8 cellular contexts compared by ENCODE assay signal in genomic region chr14:24146622-24146977, GRCh38. TPM values are rescaled to one million over a fixed set of nuclear protein-coding genes. Genes with fewer than 3 reads are reported as not detected.
DNase-seq lines count a peak whose midpoint lies in the region; ATAC-seq and TF ChIP-seq lines count a peak whose summit lies in the region.

No MANE protein-coding gene starts in this region.

- no peaks in the 10 kb centered on the region for H3K27me3 Mint-ChIP-seq in activated T-helper 2 cell treated with anti-CD3 and anti-CD28 coated beads, Interferon-gamma antibody, Interleukin-2, Interleukin-4, amounts not matched to agents 10 μg/mL and 5 μg/mL and 100 μg/mL, durations not matched to agents 14 hours and 24 hours and 36 hours (ENCODE audit: low read depth)
- H3K27me3 Mint-ChIP-seq in natural killer cell (ENCODE audit: low read depth in 2 of 2) = no peaks in the 10 kb centered on the region

- no peaks in the 10 kb centered on the region for H3K9me3 Mint-ChIP-seq in activated T-helper 2 cell treated with anti-CD3 and anti-CD28 coated beads, Interferon-gamma antibody, Interleukin-2, Interleukin-4, amounts not matched to agents 10 μg/mL and 5 μg/mL and 100 μg/mL, durations not matched to agents 14 hours and 24 hours and 36 hours
- no peaks in the 10 kb centered on the region for H3K9me3 Mint-ChIP-seq in natural killer cell

- peak overlapping the region; percentile 100 for H3K27ac Mint-ChIP-seq in activated T-helper 2 cell treated with anti-CD3 and anti-CD28 coated beads, Interferon-gamma antibody, Interleukin-2, Interleukin-4, amounts not matched to agents 10 μg/mL and 5 μg/mL and 100 μg/mL, durations not matched to agents 14 hours and 24 hours and 36 hours
- peak overlapping the region; percentile 94 for H3K27ac Mint-ChIP-seq in natural killer cell

- intact Hi-C loops in activated T-helper 2 cell treated with anti-CD3 and anti-CD28 coated beads, Interferon-gamma antibody, Interleukin-2, Interleukin-4, amounts not matched to agents 10 μg/mL and 5 μg/mL and 100 μg/mL, durations not matched to agents 14 hours and 24 hours and 36 hours (cut with micrococcal nuclease) = loop anchor here (1.0 to 2.0 kb wide), 2 partner anchors 42 to 86 kb away; partner anchors contain the start of genes GMPR2, IPO4 and NEDD8
- intact Hi-C loops in natural killer cell (cut with micrococcal nuclease) = loop anchor here (1.0 to 2.0 kb wide), 3 partner anchors 15 to 66 kb away; partner anchors contain the start of genes CHMP4A, IPO4 and IRF9

- peaks cover 47% of the 10 kb centered on the region for H3K4me1 Mint-ChIP-seq in activated T-helper 2 cell treated with anti-CD3 and anti-CD28 coated beads, Interferon-gamma antibody, Interleukin-2, Interleukin-4, amounts not matched to agents 10 μg/mL and 5 μg/mL and 100 μg/mL, durations not matched to agents 14 hours and 24 hours and 36 hours (ENCODE audit: low read depth)
- peaks cover 59 to 79% of the 10 kb centered on the region in 2 donors for H3K4me1 Mint-ChIP-seq in natural killer cell

- peak; percentile 100 for DNase-seq in Daoy (ENCODE audit: low read depth)
- DNase-seq in H4 (ENCODE audit: low spot score) = peak; percentile 98
- DNase-seq in LHCN-M2 (ENCODE audit: low read depth) = peak; percentile 97
- peak; percentile 97 for DNase-seq in RPMI7951 (ENCODE audit: low read depth)
- peak; percentile 90 for DNase-seq in activated T-helper 2 cell treated with anti-CD3 and anti-CD28 coated beads, Interferon-gamma antibody, Interleukin-2, Interleukin-4, amounts not matched to agents 10 μg/mL and 5 μg/mL and 100 μg/mL, durations not matched to agents 14 hours and 24 hours and 36 hours (ENCODE audit: low spot score)
- peak; percentile 89 for DNase-seq in fibroblast of peridontal ligament (ENCODE audit: extremely low read depth)
- DNase-seq in natural killer cell = peak; percentile 82
- peak; percentile 78 to 95 (median 86) for DNase-seq in stimulated activated naive CD4-positive, alpha-beta T cell (lab: John Stamatoyannopoulos, UW)

- peak overlapping the region; percentile 100 for H3K4me3 Mint-ChIP-seq in activated T-helper 2 cell treated with anti-CD3 and anti-CD28 coated beads, Interferon-gamma antibody, Interleukin-2, Interleukin-4, amounts not matched to agents 10 μg/mL and 5 μg/mL and 100 μg/mL, durations not matched to agents 14 hours and 24 hours and 36 hours (ENCODE audit: low read depth)
- peak overlapping the region; percentile 97 for H3K4me3 Mint-ChIP-seq in natural killer cell

- no peak for TF ChIP-seq CTCF in natural killer cell (IDR thresholded peaks at IDR 0.05)

- ATAC-seq in natural killer cell = peak; percentile 66 to 80 (median 70)

- H3K36me3 Mint-ChIP-seq in activated T-helper 2 cell treated with anti-CD3 and anti-CD28 coated beads, Interferon-gamma antibody, Interleukin-2, Interleukin-4, amounts not matched to agents 10 μg/mL and 5 μg/mL and 100 μg/mL, durations not matched to agents 14 hours and 24 hours and 36 hours (ENCODE audit: low read depth) = peaks cover 81% of the 10 kb centered on the region
- H3K36me3 Mint-ChIP-seq in natural killer cell = peaks cover 7% of the 10 kb centered on the region

RNA-seq across cellular contexts. Expression of gene PSME2, which starts 0.2 kb away (rescaled TPM):
- total RNA-seq in Daoy (2014; rRNA removed; shearing (Covaris generic)) = 241 and 245 TPM in 2 replicates
- total RNA-seq in H4 (2014; rRNA removed; shearing (Covaris generic)) = 346 and 383 TPM in 2 replicates
- total RNA-seq in LHCN-M2 (2014; rRNA removed) = 48.4 and 81.9 TPM in 2 replicates
- polyA plus RNA-seq in LHCN-M2 (2012) = 222 TPM
- total RNA-seq in RPMI7951 (2014; rRNA removed; shearing (Covaris generic)) = 237 and 262 TPM in 2 replicates
- total RNA-seq in activated T-helper 2 cell treated with anti-CD3 and anti-CD28 coated beads, Interferon-gamma antibody, Interleukin-2, Interleukin-4, amounts not matched to agents 10 μg/mL and 5 μg/mL and 100 μg/mL, durations not matched to agents 14 hours and 24 hours and 36 hours = 567 TPM in 2 replicates
- 100 to 1,000 TPM; 193 to 237 (median 234) TPM for total RNA-seq in natural killer cell

RNA-seq across cellular contexts. Expression of gene RNF31, which starts 0.7 kb away (rescaled TPM):
- 49.7 and 68.1 TPM in 2 replicates for total RNA-seq in Daoy (2014; rRNA removed; shearing (Covaris generic))
- 44.3 and 107 TPM in 2 replicates for total RNA-seq in H4 (2014; rRNA removed; shearing (Covaris generic))
- 44.2 and 82.1 TPM in 2 replicates for total RNA-seq in LHCN-M2 (2014; rRNA removed)
- polyA plus RNA-seq in LHCN-M2 (2012) = 36.6 TPM
- 28.5 and 37.8 TPM in 2 replicates for total RNA-seq in RPMI7951 (2014; rRNA removed; shearing (Covaris generic))
- 80.4 and 92.0 TPM in 2 replicates for total RNA-seq in activated T-helper 2 cell treated with anti-CD3 and anti-CD28 coated beads, Interferon-gamma antibody, Interleukin-2, Interleukin-4, amounts not matched to agents 10 μg/mL and 5 μg/mL and 100 μg/mL, durations not matched to agents 14 hours and 24 hours and 36 hours
- total RNA-seq in natural killer cell = 100 to 1,000 TPM in 2 of 3 donors, 10 to 100 TPM in 1; 96.9 to 134 (median 125) TPM

RNA-seq across cellular contexts. Expression of gene EMC9, which starts 5.2 kb away (rescaled TPM):
- 25.4 and 46.5 TPM in 2 replicates for total RNA-seq in Daoy (2014; rRNA removed; shearing (Covaris generic))
- total RNA-seq in H4 (2014; rRNA removed; shearing (Covaris generic)) = 26.7 and 38.1 TPM in 2 replicates
- total RNA-seq in LHCN-M2 (2014; rRNA removed) (25.2 and 25.6 TPM in 2 replicates), natural killer cell (10 to 100 TPM in 2 of 3 donors, 1 to 10 TPM in 1; 9.3 to 12.3 (median 12.0) TPM)
- polyA plus RNA-seq in LHCN-M2 (2012) = 41.1 TPM
- total RNA-seq in RPMI7951 (2014; rRNA removed; shearing (Covaris generic)) = 25.8 and 32.6 TPM in 2 replicates
- 26.4 and 30.4 TPM in 2 replicates for total RNA-seq in activated T-helper 2 cell treated with anti-CD3 and anti-CD28 coated beads, Interferon-gamma antibody, Interleukin-2, Interleukin-4, amounts not matched to agents 10 μg/mL and 5 μg/mL and 100 μg/mL, durations not matched to agents 14 hours and 24 hours and 36 hours

RNA-seq across cellular contexts. Expression of gene PSME1, which starts 10.6 kb away (rescaled TPM):
- total RNA-seq in Daoy (2014; rRNA removed; shearing (Covaris generic)) = 191 and 208 TPM in 2 replicates
- total RNA-seq in H4 (2014; rRNA removed; shearing (Covaris generic)) = 584 and 638 TPM in 2 replicates
- 90.0 and 143 TPM in 2 replicates for total RNA-seq in LHCN-M2 (2014; rRNA removed)
- 159 TPM for polyA plus RNA-seq in LHCN-M2 (2012)
- total RNA-seq in RPMI7951 (2014; rRNA removed; shearing (Covaris generic)) = 294 and 310 TPM in 2 replicates
- 340 and 342 TPM in 2 replicates for total RNA-seq in activated T-helper 2 cell treated with anti-CD3 and anti-CD28 coated beads, Interferon-gamma antibody, Interleukin-2, Interleukin-4, amounts not matched to agents 10 μg/mL and 5 μg/mL and 100 μg/mL, durations not matched to agents 14 hours and 24 hours and 36 hours
- 100 to 1,000 TPM; 315 to 345 (median 318) TPM for total RNA-seq in natural killer cell

RNA-seq across cellular contexts. Expression of gene IRF9, which starts 14.5 kb away (rescaled TPM):
- 7.9 and 25.5 TPM in 2 replicates for total RNA-seq in Daoy (2014; rRNA removed; shearing (Covaris generic))
- 75.0 and 84.3 TPM in 2 replicates for total RNA-seq in H4 (2014; rRNA removed; shearing (Covaris generic))
- total RNA-seq in LHCN-M2 (2014; rRNA removed) = 43.3 and 70.1 TPM in 2 replicates
- polyA plus RNA-seq in LHCN-M2 (2012) = 48.6 TPM
- total RNA-seq in RPMI7951 (2014; rRNA removed; shearing (Covaris generic)) = 39.3 and 54.4 TPM in 2 replicates
- total RNA-seq in activated T-helper 2 cell treated with anti-CD3 and anti-CD28 coated beads, Interferon-gamma antibody, Interleukin-2, Interleukin-4, amounts not matched to agents 10 μg/mL and 5 μg/mL and 100 μg/mL, durations not matched to agents 14 hours and 24 hours and 36 hours = 124 and 129 TPM in 2 replicates
- 100 to 1,000 TPM; 178 to 348 (median 319) TPM for total RNA-seq in natural killer cell

Comparison
In these comparisons a context has a peak if more than half of its experiments do, and no peak if none do; other contexts are left out.
1. Peak in every context shown above with its lines: DNase-seq and ATAC-seq.